8 cellular contexts compared by ENCODE assay signal in the genomic region with DNA sequence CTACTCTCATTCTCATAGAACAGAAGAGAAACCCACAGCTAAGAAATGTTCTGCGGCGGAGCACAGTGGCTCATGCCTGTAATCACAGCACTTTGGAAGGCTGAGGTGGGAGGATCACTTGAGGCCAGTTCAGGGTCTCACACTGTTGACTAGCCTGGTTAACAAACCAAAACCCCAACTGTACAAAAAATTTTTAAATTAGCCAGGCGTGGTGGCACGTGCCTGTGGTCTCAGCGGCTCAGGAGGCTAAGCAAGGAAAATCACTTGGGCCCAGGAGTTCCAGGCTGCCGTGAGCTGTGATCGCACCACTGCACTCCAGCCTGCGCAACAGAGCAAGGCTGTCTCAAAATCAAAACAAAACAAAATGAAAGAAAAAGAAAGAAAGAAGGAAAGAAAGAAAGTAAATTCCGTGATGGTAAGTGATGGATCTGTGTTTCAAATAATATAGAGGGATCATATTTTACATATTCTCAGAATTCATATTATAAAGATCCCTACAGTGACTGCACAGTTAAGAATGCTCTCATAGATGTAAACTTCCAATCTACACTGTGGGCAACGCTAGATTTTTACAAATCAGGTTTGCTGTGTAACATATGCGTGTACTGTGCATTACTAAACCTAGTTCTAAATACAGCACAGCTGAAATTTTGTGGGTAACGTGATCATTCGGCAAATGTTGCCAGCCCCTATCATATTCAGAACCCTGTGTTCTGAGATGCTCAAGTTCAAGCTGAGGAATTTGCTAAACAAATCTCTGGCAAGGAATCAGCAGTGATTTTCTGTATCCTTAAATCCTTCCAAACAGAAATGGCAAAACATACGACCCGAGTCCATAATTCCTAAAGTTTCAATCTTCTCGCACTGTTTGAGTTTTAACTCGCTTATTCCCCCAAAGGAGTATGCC. TPM values are rescaled to one million over a fixed set of nuclear protein-coding genes. Genes with fewer than 3 reads are reported as not detected.
DNase-seq lines count a peak whose midpoint lies in the region; ATAC-seq, FAIRE-seq and TF ChIP-seq lines count a peak whose summit lies in the region.

No MANE protein-coding gene starts in this region.

- intact Hi-C loops in CD4-positive, alpha-beta T cell (cut with DNase I, micrococcal nuclease), result loop anchor here in 1 of 2 experiments (2.0 to 5.0 kb wide), 5 partner anchors 89 to 1919 kb away; partner anchors contain the start of genes MTCL1, NAPG and PTPRM
- intact Hi-C loops in activated T-helper 2 cell treated with anti-CD3 and anti-CD28 coated beads, Interferon-gamma antibody, Interleukin-2, Interleukin-4, amounts not matched to agents 10 μg/mL and 5 μg/mL and 100 μg/mL, durations not matched to agents 14 hours and 24 hours and 36 hours (cut with micrococcal nuclease), result loop anchor here (5.0 to 10.0 kb wide), 4 partner anchors 97 to 1919 kb away; partner anchors contain the start of genes MTCL1, NAPG and RALBP1
- intact Hi-C loops in tibial artery (cut with DNase I; ENCODE audit: low total_unique reads), result no loop called here

- H3K27ac ChIP-seq in CD4-positive, alpha-beta T cell (ENCODE audit: low read depth, low read length), result peak overlapping the region; percentile 71
- H3K27ac ChIP-seq in keratinocyte (ENCODE audit: control insufficient read depth, insufficient read depth, low read length) (peak overlapping the region; percentile 59), tibial artery (peak overlapping the region; percentile 86)

- H2AFZ ChIP-seq in keratinocyte (ENCODE audit: control insufficient read depth, low read length), result peak overlapping the region; percentile 94

- ATAC-seq in CD4-positive, alpha-beta T cell (ENCODE audit: poor library complexity), result no peak

- peaks cover 7% of the 10 kb centered on the region for H4K20me1 ChIP-seq in keratinocyte (ENCODE audit: control insufficient read depth, extremely low read depth, insufficient read depth, low read length)

- H3K9me3 Mint-ChIP-seq in CD4-positive, alpha-beta T cell, result no peaks in the 10 kb centered on the region
- no peaks in the 10 kb centered on the region for H3K9me3 Mint-ChIP-seq in activated T-helper 2 cell treated with anti-CD3 and anti-CD28 coated beads, Interferon-gamma antibody, Interleukin-2, Interleukin-4, amounts not matched to agents 10 μg/mL and 5 μg/mL and 100 μg/mL, durations not matched to agents 14 hours and 24 hours and 36 hours

- POLR2A ChIA-PET in CD4-positive, alpha-beta T cell (lab: Charles Lee), result interaction anchor here (0.9 to 1.8 kb wide), 3 partner anchors 97 to 1307 kb away, joined by 3 to 9 read pairs (median 4); partner anchors contain the start of gene VAPA

- H3K36me3 ChIP-seq in keratinocyte (ENCODE audit: control insufficient read depth in 2 of 2, extremely low read depth in 1 of 2, insufficient read depth in 2 of 2, low read length in 2 of 2), result no peaks in the 10 kb centered on the region
- H3K36me3 ChIP-seq in tibial artery, result no peaks in the 10 kb centered on the region
- no peaks in the 10 kb centered on the region for H3K36me3 ChIP-seq in BE2C

- FAIRE-seq in keratinocyte (lab: Jason Lieb, UNC), result no peak
- no peak for FAIRE-seq in RCC 7860 (lab: Jason Lieb, UNC)

- H3K36me3 Mint-ChIP-seq in CD4-positive, alpha-beta T cell (ENCODE audit: low read depth), result peaks cover 20% of the 10 kb centered on the region
- H3K36me3 Mint-ChIP-seq in activated T-helper 2 cell treated with anti-CD3 and anti-CD28 coated beads, Interferon-gamma antibody, Interleukin-2, Interleukin-4, amounts not matched to agents 10 μg/mL and 5 μg/mL and 100 μg/mL, durations not matched to agents 14 hours and 24 hours and 36 hours (ENCODE audit: low read depth), result peaks cover 21% of the 10 kb centered on the region

- no peak for TF ChIP-seq CTCF in CD4-positive, alpha-beta T cell (IDR thresholded peaks at IDR 0.05)
- no peak for TF ChIP-seq CTCF in HFF-Myc (IDR thresholded peaks at IDR 0.05; ENCODE audit: low read depth, low read length, missing control alignments)
- TF ChIP-seq CTCF in keratinocyte (optimal IDR thresholded peaks at IDR 0.05 in 1 of 3, IDR thresholded peaks at IDR 0.05 in 1 of 3, conservative IDR thresholded peaks at IDR 0.05 in 1 of 3; ENCODE audit: extremely low read depth in 1 of 3, insufficient read depth in 2 of 3, low read length in 3 of 3), result no peak
- no peak for TF ChIP-seq CTCF in tibial artery (IDR thresholded peaks at IDR 0.05)
- TF ChIP-seq CTCF in BE2C (IDR thresholded peaks at IDR 0.05; ENCODE audit: low read depth, low read length), result no peak

- peaks cover 35% of the 10 kb centered on the region for H3K79me2 ChIP-seq in keratinocyte (ENCODE audit: control insufficient read depth, insufficient read depth, low read length)

- H3K4me1 Mint-ChIP-seq in CD4-positive, alpha-beta T cell (ENCODE audit: low read depth), result peaks cover 52% of the 10 kb centered on the region
- H3K4me1 Mint-ChIP-seq in activated T-helper 2 cell treated with anti-CD3 and anti-CD28 coated beads, Interferon-gamma antibody, Interleukin-2, Interleukin-4, amounts not matched to agents 10 μg/mL and 5 μg/mL and 100 μg/mL, durations not matched to agents 14 hours and 24 hours and 36 hours (ENCODE audit: low read depth), result peaks cover 46% of the 10 kb centered on the region

- no peaks in the 10 kb centered on the region for H3K9me1 ChIP-seq in keratinocyte (ENCODE audit: control insufficient read depth, extremely low read depth, insufficient read depth, low read length)

- peaks cover 32% of the 10 kb centered on the region for H3K4me1 ChIP-seq in keratinocyte (ENCODE audit: control insufficient read depth, extremely low read depth, insufficient read depth, low read length)
- H3K4me1 ChIP-seq in tibial artery, result peaks cover 0 to 37% (median 25%) of the 10 kb centered on the region in 4 donors
- no peaks in the 10 kb centered on the region for H3K4me1 ChIP-seq in BE2C

- no peaks in the 10 kb centered on the region for H3K9me3 ChIP-seq in CD4-positive, alpha-beta T cell (ENCODE audit: control insufficient read depth, low read length)
- H3K9me3 ChIP-seq in keratinocyte (ENCODE audit: control insufficient read depth, low read depth, low read length), result no peaks in the 10 kb centered on the region
- no peaks in the 10 kb centered on the region for H3K9me3 ChIP-seq in tibial artery
- H3K9me3 ChIP-seq in BE2C, result no peaks in the 10 kb centered on the region

- no peak for DNase-seq in CD4-positive, alpha-beta T cell
- no peak for DNase-seq in HFF-Myc (ENCODE audit: extremely low read depth, low read depth)
- DNase-seq in activated T-helper 2 cell treated with anti-CD3 and anti-CD28 coated beads, Interferon-gamma antibody, Interleukin-2, Interleukin-4, amounts not matched to agents 10 μg/mL and 5 μg/mL and 100 μg/mL, durations not matched to agents 14 hours and 24 hours and 36 hours (ENCODE audit: low spot score), result no peak
- DNase-seq in keratinocyte (ENCODE audit: low read depth, low spot score), result no peak
- DNase-seq in tibial artery, result no peak
- no peak for DNase-seq in RCC 7860 (ENCODE audit: low spot score)
- DNase-seq in BE2C, result no peak
- DNase-seq in NCI-H2196 treated with DMSO at 0.1 percent for 48 hours (lab: John Stamatoyannopoulos, UW; ENCODE audit: unreplicated experiment), result no peak

- H3K9ac ChIP-seq in keratinocyte (ENCODE audit: control insufficient read depth, extremely low read depth, insufficient read depth, low read length), result peak overlapping the region; percentile 69

- dilution Hi-C loops in keratinocyte (cut with MboI; ENCODE audit: extremely low pct_ligation_motif_present, low sequenced_read_pairs), result no loop called here

- peaks cover 13% of the 10 kb centered on the region for H3K27me3 Mint-ChIP-seq in CD4-positive, alpha-beta T cell
- H3K27me3 Mint-ChIP-seq in activated T-helper 2 cell treated with anti-CD3 and anti-CD28 coated beads, Interferon-gamma antibody, Interleukin-2, Interleukin-4, amounts not matched to agents 10 μg/mL and 5 μg/mL and 100 μg/mL, durations not matched to agents 14 hours and 24 hours and 36 hours (ENCODE audit: low read depth), result peaks cover 20% of the 10 kb centered on the region

- H3K27me3 ChIP-seq in CD4-positive, alpha-beta T cell (ENCODE audit: control insufficient read depth, insufficient read depth, low read length), result no peaks in the 10 kb centered on the region
- H3K27me3 ChIP-seq in keratinocyte (ENCODE audit: control insufficient read depth, extremely low read depth, insufficient read depth, low read length) (no peaks in the 10 kb centered on the region), tibial artery (no peaks in the 10 kb centered on the region), BE2C (no peaks in the 10 kb centered on the region)

- H3K27ac Mint-ChIP-seq in CD4-positive, alpha-beta T cell, result peak overlapping the region; percentile 87
- H3K27ac Mint-ChIP-seq in activated T-helper 2 cell treated with anti-CD3 and anti-CD28 coated beads, Interferon-gamma antibody, Interleukin-2, Interleukin-4, amounts not matched to agents 10 μg/mL and 5 μg/mL and 100 μg/mL, durations not matched to agents 14 hours and 24 hours and 36 hours, result peak overlapping the region; percentile 74

- H3K4me3 ChIP-seq in HFF-Myc (replicated peaks; ENCODE audit: low read depth, low read length) (peak overlapping the region; percentile 45), keratinocyte (ENCODE audit: control insufficient read depth in 2 of 3, extremely low read depth in 1 of 3, insufficient read depth in 2 of 3, low read depth in 1 of 3, low read length in 3 of 3) (peak overlapping the region in 2 of 3 experiments; percentile 76 to 81), tibial artery (peak overlapping the region; percentile 89 to 93), BE2C (ENCODE audit: low read depth, low read length) (no peak overlapping the region)

- H3K4me3 Mint-ChIP-seq in CD4-positive, alpha-beta T cell, result peak overlapping the region; percentile 92
- peak overlapping the region; percentile 79 for H3K4me3 Mint-ChIP-seq in activated T-helper 2 cell treated with anti-CD3 and anti-CD28 coated beads, Interferon-gamma antibody, Interleukin-2, Interleukin-4, amounts not matched to agents 10 μg/mL and 5 μg/mL and 100 μg/mL, durations not matched to agents 14 hours and 24 hours and 36 hours (ENCODE audit: low read depth)

- CTCF ChIA-PET in CD4-positive, alpha-beta T cell (lab: Charles Lee), result interaction anchor here (1.5 kb wide), 1 partner anchor 1306 kb away, joined by 8 read pairs; the partner anchor contains the start of gene VAPA

- H3K4me2 ChIP-seq in keratinocyte (ENCODE audit: control insufficient read depth, extremely low read depth, insufficient read depth, low read depth, low read length), result peak overlapping the region; percentile 98

RNA-seq across cellular contexts. Expression of gene RAB12, which starts 1.2 kb away (rescaled TPM):
- 10 to 100 TPM; 20.1 to 20.3 TPM for total RNA-seq in CD4-positive, alpha-beta T cell
- total RNA-seq in activated T-helper 2 cell treated with anti-CD3 and anti-CD28 coated beads, Interferon-gamma antibody, Interleukin-2, Interleukin-4, amounts not matched to agents 10 μg/mL and 5 μg/mL and 100 μg/mL, durations not matched to agents 14 hours and 24 hours and 36 hours, result 14.7 and 17.2 TPM in 2 replicates
- 23.7 to 46.4 TPM (median 24.3 TPM) in 3 replicates for polyA plus RNA-seq in keratinocyte
- polyA plus RNA-seq in keratinocyte (2011; ENCODE audit: low read depth), result 51.4 TPM
- 30.8 and 55.3 TPM in 2 replicates for polyA plus RNA-seq in keratinocyte (2011; cell fraction: cytosol; rRNA removed)
- polyA plus RNA-seq in keratinocyte (2011; cell fraction: nucleus; rRNA removed), result 34.4 and 46.0 TPM in 2 replicates
- 28.7 and 31.5 TPM in 2 replicates for polyA plus RNA-seq in keratinocyte (2012; ENCODE audit: low replicate concordance)
- polyA minus RNA-seq in keratinocyte, result 4.4 to 39.7 TPM (median 18.5 TPM) in 3 replicates
- 29.9 TPM for polyA minus RNA-seq in keratinocyte (2011; cell fraction: cytosol; rRNA and poly(A)+ RNA removed)
- polyA minus RNA-seq in keratinocyte (2011; cell fraction: nucleus; rRNA and poly(A)+ RNA removed), result 11.4 and 27.6 TPM in 2 replicates
- polyA plus RNA-seq in BE2C (2012; ENCODE audit: insufficient read depth, insufficient read length, low read depth), result 7.9 TPM
